Comparison of ENCODE assay signal across 24 cellular contexts in genomic region chr20:62562831-62563230, GRCh38.
"Had no signal": no experiment of that assay in that cellular context is flagged by ENCODE, and none has a peak within 500 bp of the region (broad histone marks: within the 10 kb centered on the region; RNA-seq: fewer than 3 reads in every experiment).

No MANE protein-coding gene starts in this region.

- H3K9me3 ChIP-seq: left lung, pancreas, prostate gland, testis, transverse colon had no signal

- FAIRE-seq: pancreas had no signal

- H3K4me1 ChIP-seq: left lung, pancreas, prostate gland, testis had no signal

- H3K9me3 Mint-ChIP-seq: activated B cell treated with CpG ODN at 0.5 μM for 24 hours; activated CD8-positive, alpha-beta T cell treated with anti-CD3 and anti-CD28 coated beads for 36 hours; activated T-cell treated with anti-CD3 and anti-CD28 coated beads, Interleukin-2, amount 50 U/mL, for 72 hours; effector memory CD8-positive, alpha-beta T cell; naive thymus-derived CD4-positive, alpha-beta T cell; T-cell had no signal

- H3K4me3 Mint-ChIP-seq: activated B cell treated with CpG ODN at 0.5 μM for 24 hours; activated CD8-positive, alpha-beta T cell treated with anti-CD3 and anti-CD28 coated beads for 36 hours; activated naive CD8-positive, alpha-beta T cell; activated T-cell treated with anti-CD3 and anti-CD28 coated beads, Interleukin-2, amount 50 U/mL, for 72 hours; effector memory CD8-positive, alpha-beta T cell; naive thymus-derived CD4-positive, alpha-beta T cell; T-cell had no signal

- DNase-seq: activated B cell treated with CpG ODN at 0.5 μM for 24 hours; activated CD4-positive, alpha-beta T cell treated with anti-CD3 and anti-CD28 coated beads, Interleukin-2, amount 50 U/mL, for 1 hour; activated CD8-positive, alpha-beta T cell treated with anti-CD3 and anti-CD28 coated beads for 36 hours; activated naive CD4-positive, alpha-beta T cell treated with Interleukin-2 at 50 U/mL for 16 hours; activated T-cell treated with anti-CD3 and anti-CD28 coated beads, Interleukin-2, amount 50 U/mL, for 72 hours; anterior cingulate cortex; effector memory CD8-positive, alpha-beta T cell; erythroblast; head of caudate nucleus; kidney glomerular epithelial cell; left lung; naive thymus-derived CD4-positive, alpha-beta T cell; nucleus accumbens; pancreas; stimulated activated CD4-positive, alpha-beta T cell treated with anti-CD3 and anti-CD28 coated beads, Interleukin-12 subunit alpha, Interleukin-12 subunit beta, amount 100 ng/mL, for 4 hours; stimulated activated CD4-positive, alpha-beta T cell treated with anti-CD3 and anti-CD28 coated beads, Interleukin-4, amount 100 ng/mL, for 1 hour; stimulated activated naive CD8-positive, alpha-beta T cell treated with anti-CD3 and anti-CD28 coated beads, Interleukin-15, Interleukin-2, amounts not matched to agents 100 U/mL and 50 U/mL, for 24 hours; T-cell; testis; transverse colon had no signal

- H3K27me3 ChIP-seq: testis had no signal

- H3K27ac Mint-ChIP-seq: activated B cell treated with CpG ODN at 0.5 μM for 24 hours; activated CD8-positive, alpha-beta T cell treated with anti-CD3 and anti-CD28 coated beads for 36 hours; activated naive CD8-positive, alpha-beta T cell; activated T-cell treated with anti-CD3 and anti-CD28 coated beads, Interleukin-2, amount 50 U/mL, for 72 hours; effector memory CD8-positive, alpha-beta T cell; naive thymus-derived CD4-positive, alpha-beta T cell; T-cell had no signal

- H3K27ac ChIP-seq: coronary artery, left lung, pancreas, prostate gland, skin epidermis, testis, transverse colon had no signal

- H3K4me3 ChIP-seq: coronary artery, left lung, pancreas, prostate gland, skin epidermis, testis, transverse colon had no signal

- ATAC-seq: activated CD8-positive, alpha-beta T cell treated with anti-CD3 and anti-CD28 coated beads for 36 hours; activated T-cell treated with anti-CD3 and anti-CD28 coated beads, Interleukin-2, amount 50 U/mL, for 72 hours; effector memory CD8-positive, alpha-beta T cell; left lung; naive thymus-derived CD4-positive, alpha-beta T cell; pancreas; stimulated activated naive CD8-positive, alpha-beta T cell treated with anti-CD3 and anti-CD28 coated beads, Interleukin-15, Interleukin-2, amounts not matched to agents 100 U/mL and 50 U/mL, for 24 hours; T-cell had no signal

- H3K36me3 Mint-ChIP-seq: activated naive CD8-positive, alpha-beta T cell; naive thymus-derived CD4-positive, alpha-beta T cell; T-cell had no signal

- H3K36me3 ChIP-seq: left lung, pancreas, prostate gland, transverse colon had no signal
